ENCODE assay signal across 23 cellular contexts in genomic region chr5:10091701-10092100, GRCh38.
"Had no signal": no experiment of that assay in that cellular context is flagged by ENCODE, and none has a peak within 500 bp of the region (broad histone marks: within the 10 kb centered on the region; RNA-seq: fewer than 3 reads in every experiment).

No MANE protein-coding gene starts in this region.

- ATAC-seq: activated naive CD8-positive, alpha-beta T cell treated with anti-CD3 and anti-CD28 coated beads, Interleukin-2, amount 50 U/mL, for 24 hours; activated T-cell treated with anti-CD3 and anti-CD28 coated beads, Interleukin-2, amount 50 U/mL, for 72 hours; body of pancreas; heart right ventricle; left lung; natural killer cell; stimulated activated naive CD8-positive, alpha-beta T cell treated with anti-CD3 and anti-CD28 coated beads, Interleukin-15, Interleukin-2, amounts not matched to agents 100 U/mL and 50 U/mL, for 24 hours had no signal

- H3K36me3 ChIP-seq: cardiac muscle cell, heart right ventricle, left lung, ovary, prostate gland, upper lobe of left lung had no signal

- H3K4me3 Mint-ChIP-seq: activated CD4-positive, alpha-beta T cell treated with anti-CD3 and anti-CD28 coated beads, Interleukin-2, amount 10 ng/mL, durations not matched to agents 7 days and 5 days; activated naive CD8-positive, alpha-beta T cell treated with anti-CD3 and anti-CD28 coated beads, Interleukin-2, amount 50 U/mL, for 24 hours; activated T-cell treated with anti-CD3 and anti-CD28 coated beads, Interleukin-2, amount 50 U/mL, for 72 hours; immature natural killer cell; natural killer cell had no signal

- H3K9me3 ChIP-seq: body of pancreas, ovary, prostate gland had no signal

- H3K4me3 ChIP-seq: body of pancreas, cardiac muscle cell, heart right ventricle, left lung, ovary, prostate gland, upper lobe of left lung had no signal

- H3K27me3 ChIP-seq: body of pancreas, cardiac muscle cell, heart right ventricle, left lung, ovary, upper lobe of left lung had no signal

- H3K27ac ChIP-seq: body of pancreas, cardiac muscle cell, epithelial cell of prostate, heart right ventricle, left lung, ovary, prostate gland, upper lobe of left lung, VCaP had no signal

- H3K4me1 Mint-ChIP-seq: activated CD4-positive, alpha-beta T cell treated with anti-CD3 and anti-CD28 coated beads, Interleukin-2, amount 10 ng/mL, durations not matched to agents 7 days and 5 days; activated naive CD8-positive, alpha-beta T cell treated with anti-CD3 and anti-CD28 coated beads, Interleukin-2, amount 50 U/mL, for 24 hours; immature natural killer cell; natural killer cell had no signal

- H3K4me1 ChIP-seq: body of pancreas, heart right ventricle, left lung, prostate gland, upper lobe of left lung had no signal

- H3K27ac Mint-ChIP-seq: activated CD4-positive, alpha-beta T cell treated with anti-CD3 and anti-CD28 coated beads, Interleukin-2, amount 10 ng/mL, durations not matched to agents 7 days and 5 days; activated naive CD8-positive, alpha-beta T cell treated with anti-CD3 and anti-CD28 coated beads, Interleukin-2, amount 50 U/mL, for 24 hours; activated T-cell treated with anti-CD3 and anti-CD28 coated beads, Interleukin-2, amount 50 U/mL, for 72 hours; immature natural killer cell; natural killer cell had no signal

- H3K36me3 Mint-ChIP-seq: immature natural killer cell, natural killer cell had no signal

- H3K27me3 Mint-ChIP-seq: activated CD4-positive, alpha-beta T cell treated with anti-CD3 and anti-CD28 coated beads, Interleukin-2, amount 10 ng/mL, durations not matched to agents 7 days and 5 days; activated naive CD8-positive, alpha-beta T cell treated with anti-CD3 and anti-CD28 coated beads, Interleukin-2, amount 50 U/mL, for 24 hours had no signal

- DNase-seq: activated CD4-positive, alpha-beta T cell treated with anti-CD3 and anti-CD28 coated beads, Interleukin-2, amount 10 ng/mL, durations not matched to agents 7 days and 5 days; activated CD4-positive, CD25-positive, alpha-beta regulatory T cell treated with anti-CD3 and anti-CD28 coated beads, Interleukin-2, amount 50 U/mL, for 72 hours; activated CD8-positive, alpha-beta memory T cell treated with anti-CD3 and anti-CD28 coated beads for 24 hours; activated CD8-positive, alpha-beta memory T cell treated with anti-CD3 and anti-CD28 coated beads, Interleukin-2, amount 50 U/mL, for 4 hours; activated effector memory CD4-positive, alpha-beta T cell treated with Interleukin-2 at 50 U/mL for 16 hours; activated naive CD4-positive, alpha-beta T cell treated with anti-CD3 and anti-CD28 coated beads, Interleukin-2, amount 50 U/mL, for 16 hours; activated naive CD8-positive, alpha-beta T cell treated with anti-CD3 and anti-CD28 coated beads, Interleukin-2, amount 50 U/mL, for 24 hours; activated T-cell treated with anti-CD3 and anti-CD28 coated beads, Interleukin-2, amount 50 U/mL, for 72 hours; body of pancreas; cortex of kidney; foreskin fibroblast; heart right ventricle; immature natural killer cell; left lung; natural killer cell; ovary; stimulated activated CD4-positive, alpha-beta T cell treated with anti-CD3 and anti-CD28 coated beads, Interleukin-4, amount 100 ng/mL, for 24 hours; stimulated activated naive CD8-positive, alpha-beta T cell treated with anti-CD3 and anti-CD28 coated beads, Interleukin-15, Interleukin-2, amounts not matched to agents 100 U/mL and 50 U/mL, for 24 hours; upper lobe of left lung had no signal
